In genomic region chr10:98270026-98270740, GRCh38 we compare ENCODE assay signal across 10 cellular contexts. TPM values are rescaled to one million over a fixed set of nuclear protein-coding genes. Genes with fewer than 3 reads are reported as not detected.
DNase-seq lines count a peak whose midpoint lies in the region; ATAC-seq and TF ChIP-seq lines count a peak whose summit lies in the region.
"Had no signal": no experiment of that assay in that cellular context is flagged by ENCODE, and none has a peak within 500 bp of the region (broad histone marks: within the 10 kb centered on the region; RNA-seq: fewer than 3 reads in every experiment).

No MANE protein-coding gene starts in this region.

- no peak overlapping the region for H3K4me2 ChIP-seq in neural progenitor cell

- no peak for TF ChIP-seq CTCF in heart left ventricle (IDR thresholded peaks at IDR 0.05)
- TF ChIP-seq CTCF in neural progenitor cell (IDR thresholded peaks at IDR 0.05), result no peak
- no peak for TF ChIP-seq CTCF in vagina (IDR thresholded peaks at IDR 0.05)

- H3K36me3 ChIP-seq in heart left ventricle (no peaks in the 10 kb centered on the region), neural progenitor cell (no peaks in the 10 kb centered on the region), vagina (no peaks in the 10 kb centered on the region)

- H3K9me3 Mint-ChIP-seq in neural progenitor cell, result no peaks in the 10 kb centered on the region

- H2AFZ ChIP-seq in neural progenitor cell (replicated peaks), result no peak overlapping the region

- peaks cover 9% of the 10 kb centered on the region for H3K27me3 Mint-ChIP-seq in neural progenitor cell (ENCODE audit: insufficient read depth, low read depth)

- TF ChIP-seq POLR2A in heart left ventricle (IDR thresholded peaks at IDR 0.05), result no peak
- TF ChIP-seq POLR2A in vagina (IDR thresholded peaks at IDR 0.05), result no peak

- H3K4me1 ChIP-seq in heart left ventricle (peaks cover 0 to 34% (median 22%) of the 10 kb centered on the region in 12 donors), neural progenitor cell (peaks cover 17% of the 10 kb centered on the region), vagina (peaks cover 37% of the 10 kb centered on the region)

- H3K79me2 ChIP-seq in neural progenitor cell (ENCODE audit: low read depth), result no peaks in the 10 kb centered on the region

- H3K4me1 Mint-ChIP-seq in neural progenitor cell, result peaks cover 31% of the 10 kb centered on the region

- no peak for DNase-seq in heart left ventricle
- no peak for DNase-seq in Right ventricle myocardium inferior (ENCODE audit: missing footprints)
- peak; percentile 40 for DNase-seq in ecto neural progenitor cell (ENCODE audit: low spot score)
- no peak for DNase-seq in neural progenitor cell (ENCODE audit: low spot score)
- DNase-seq in vagina (ENCODE audit: extremely low spot score in 2 of 2), result no peak
- no peak for DNase-seq in midbrain (lab: John Stamatoyannopoulos, UW)
- DNase-seq: activated CD4-positive, alpha-beta T cell treated with anti-CD3 and anti-CD28 coated beads, Interleukin-2, amount 50 U/mL, for 4 hours; activated naive CD4-positive, alpha-beta T cell treated with anti-CD3 and anti-CD28 coated beads, Interleukin-2, amount 50 U/mL, for 16 hours had no signal

- H3K27ac Mint-ChIP-seq in neural progenitor cell, result no peak overlapping the region

- H3K9me3 ChIP-seq in heart left ventricle (no peaks in the 10 kb centered on the region), neural progenitor cell (ENCODE audit: low read depth) (no peaks in the 10 kb centered on the region), vagina (no peaks in the 10 kb centered on the region)

- H3K27ac ChIP-seq in heart left ventricle (peak overlapping the region in 11 of 12 donors; percentile 27 to 89 (median 83)), neural progenitor cell (no peak overlapping the region), vagina (peak overlapping the region; percentile 85)

- H3F3A ChIP-seq in neural progenitor cell (ENCODE audit: low read depth), result peaks cover 10% of the 10 kb centered on the region

- WGBS in heart left ventricle, 4 donors, result 31 to 43% (median 37%) methylated on average over 10 of the region's 10 CpGs

- intact Hi-C loops in heart left ventricle (cut with DNase I), result no loop called here
- intact Hi-C loops in Right ventricle myocardium inferior (cut with DNase I), result no loop called here
- intact Hi-C loops in vagina (cut with DNase I), result no loop called here

- H3K9ac ChIP-seq in neural progenitor cell, result no peak overlapping the region

- peak overlapping the region; percentile 25 for H3K4me3 Mint-ChIP-seq in neural progenitor cell

- H3K36me3 Mint-ChIP-seq in neural progenitor cell, result no peaks in the 10 kb centered on the region

- H4K20me1 ChIP-seq in neural progenitor cell (ENCODE audit: low read depth), result no peaks in the 10 kb centered on the region

- H3K4me3 ChIP-seq in heart left ventricle, result peak overlapping the region in 1 of 12 donors; percentile 15
- H3K4me3 ChIP-seq in neural progenitor cell, result no peak overlapping the region
- no peak overlapping the region for H3K4me3 ChIP-seq in vagina

- ATAC-seq in heart left ventricle (no peak), Right ventricle myocardium inferior (no peak), HG03432 (IDR thresholded peaks at IDR 0.05; ENCODE audit: unreplicated experiment) (no peak), GM18907 (IDR thresholded peaks at IDR 0.05; ENCODE audit: unreplicated experiment) (no peak)

- peaks cover 0 to 18% (median 0%) of the 10 kb centered on the region in 9 donors for H3K27me3 ChIP-seq in heart left ventricle
- H3K27me3 ChIP-seq in neural progenitor cell, result peaks cover 16% of the 10 kb centered on the region
- H3K27me3 ChIP-seq in vagina, result no peaks in the 10 kb centered on the region

RNA-seq across cellular contexts. Expression of gene LOXL4, which starts 2.2 kb away (rescaled TPM):
- total RNA-seq in heart left ventricle (10 to 100 TPM in 2 of 9 donors, 1 to 10 TPM in 7; 1.0 to 68.8 (median 1.7) TPM), Right ventricle myocardium inferior (0.54 TPM), neural progenitor cell (ENCODE audit: low replicate concordance) (0.77 and 0.92 TPM in 2 replicates), vagina (5.2 TPM)
- polyA plus RNA-seq in heart left ventricle, result 10 to 100 TPM in 1 of 2 donors, under 1 TPM in 1; 0.88 to 13.5 TPM
